38 cellular contexts compared by ENCODE assay signal in the genomic region with DNA sequence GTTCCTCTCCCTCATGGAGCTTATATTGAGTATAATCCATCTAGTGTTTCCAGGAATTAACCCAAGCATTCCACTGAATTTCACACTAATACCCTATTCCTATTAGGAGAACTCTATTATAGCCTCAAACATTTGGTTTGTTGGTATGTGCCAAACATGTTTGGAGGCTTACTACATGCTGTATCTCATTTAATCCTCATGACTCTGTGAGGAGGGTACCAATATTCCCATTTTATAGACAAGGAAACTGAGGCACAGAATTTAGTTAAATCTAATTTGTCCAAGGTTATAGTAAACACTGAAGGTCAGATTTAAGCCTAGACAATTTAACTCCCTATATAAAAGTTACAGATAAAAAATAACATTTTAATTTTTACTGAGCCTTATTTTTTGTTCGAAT. TPM values are rescaled to one million over a fixed set of nuclear protein-coding genes. Genes with fewer than 3 reads are reported as not detected.
"Had no signal": no experiment of that assay in that cellular context is flagged by ENCODE, and none has a peak within 500 bp of the region (broad histone marks: within the 10 kb centered on the region; RNA-seq: fewer than 3 reads in every experiment).

No MANE protein-coding gene starts in this region.

- H3K9me3 ChIP-seq: adrenal gland, body of pancreas, breast epithelium had no signal

- H3K36me3 ChIP-seq: breast epithelium had no signal

- H3K9me3 Mint-ChIP-seq: activated CD4-positive, alpha-beta memory T cell treated with anti-CD3 and anti-CD28 coated beads, Interleukin-2, amount 10 ng/mL, durations not matched to agents 7 days and 5 days; activated CD4-positive, alpha-beta T cell treated with anti-CD3 and anti-CD28 coated beads, Interleukin-2, amount 10 ng/mL, durations not matched to agents 7 days and 5 days; activated naive CD4-positive, alpha-beta T cell treated with anti-CD3 and anti-CD28 coated beads for 36 hours; activated naive CD4-positive, alpha-beta T cell treated with anti-CD3 and anti-CD28 coated beads, Interleukin-2, amount 50 U/mL, for 72 hours; activated naive CD8-positive, alpha-beta T cell treated with anti-CD3 and anti-CD28 coated beads for 36 hours; activated T-cell treated with anti-CD3 and anti-CD28 coated beads, Interleukin-2, amount 50 U/mL, for 24 hours; activated T-cell treated with anti-CD3 and anti-CD28 coated beads, Interleukin-2, amount 50 U/mL, for 72 hours; activated T-helper 1 cell treated with anti-CD3 and anti-CD28 coated beads, Interleukin-12 subunit alpha, Interleukin-12 subunit beta, Interleukin-2, Interleukin-4 antibody, amounts not matched to agents 30 ng/mL and 10 ng/mL and 1 ng/mL, durations not matched to agents 14 hours and 24 hours and 36 hours; activated T-helper 17 cell treated with anti-CD3 and anti-CD28 coated beads, Interleukin-2, amount 50 U/mL, for 72 hours; T-helper 1 cell treated with Interleukin-12 subunit alpha and Interleukin-12 subunit beta and Interleukin-4 antibody, amounts not matched to agents 30 μg/mL and 1 μg/mL, for 36 hours; T-helper 2 cell treated with Interferon-gamma antibody and Interleukin-4, amounts not matched to agents 5 μg/mL and 100 μg/mL, for 36 hours had no signal

- H3K4me3 ChIP-seq: adrenal gland, body of pancreas, breast epithelium had no signal

- H3K27me3 ChIP-seq: adrenal gland, body of pancreas, brain microvascular endothelial cell, breast epithelium had no signal

- FAIRE-seq: astrocyte had no signal

- ATAC-seq: activated CD4-positive, alpha-beta T cell treated with anti-CD3 and anti-CD28 coated beads for 36 hours; activated CD4-positive, CD25-positive, alpha-beta regulatory T cell treated with anti-CD3 and anti-CD28 coated beads, Interleukin-2, amount 50 U/mL, for 24 hours; activated CD8-positive, alpha-beta memory T cell treated with anti-CD3 and anti-CD28 coated beads, Interleukin-2, amount 10 ng/mL, durations not matched to agents 7 days and 5 days; activated CD8-positive, alpha-beta T cell treated with anti-CD3 and anti-CD28 coated beads, Interleukin-2, amount 10 ng/mL, durations not matched to agents 7 days and 5 days; activated naive CD4-positive, alpha-beta T cell treated with anti-CD3 and anti-CD28 coated beads, Interleukin-2, amount 50 U/mL, for 72 hours; activated T-cell treated with anti-CD3 and anti-CD28 coated beads, Interleukin-2, amount 50 U/mL, for 72 hours; activated T-helper 17 cell treated with anti-CD3 and anti-CD28 coated beads, Interleukin-2, amount 50 U/mL, for 72 hours; body of pancreas had no signal

- H3K4me3 Mint-ChIP-seq: activated CD4-positive, alpha-beta memory T cell treated with anti-CD3 and anti-CD28 coated beads, Interleukin-2, amount 10 ng/mL, durations not matched to agents 7 days and 5 days; activated CD4-positive, alpha-beta T cell treated with anti-CD3 and anti-CD28 coated beads for 36 hours; activated CD4-positive, alpha-beta T cell treated with anti-CD3 and anti-CD28 coated beads, Interleukin-2, amount 10 ng/mL, durations not matched to agents 7 days and 5 days; activated CD8-positive, alpha-beta memory T cell treated with anti-CD3 and anti-CD28 coated beads, Interleukin-2, amount 10 ng/mL, durations not matched to agents 7 days and 5 days; activated CD8-positive, alpha-beta T cell treated with anti-CD3 and anti-CD28 coated beads, Interleukin-2, amount 10 ng/mL, durations not matched to agents 7 days and 5 days; activated naive CD4-positive, alpha-beta T cell treated with anti-CD3 and anti-CD28 coated beads for 36 hours; activated naive CD8-positive, alpha-beta T cell treated with anti-CD3 and anti-CD28 coated beads for 36 hours; activated T-cell treated with anti-CD3 and anti-CD28 coated beads, Interleukin-2, amount 50 U/mL, for 24 hours; activated T-cell treated with anti-CD3 and anti-CD28 coated beads, Interleukin-2, amount 50 U/mL, for 72 hours; activated T-helper 1 cell treated with anti-CD3 and anti-CD28 coated beads, Interleukin-12 subunit alpha, Interleukin-12 subunit beta, Interleukin-2, Interleukin-4 antibody, amounts not matched to agents 30 ng/mL and 10 ng/mL and 1 ng/mL, durations not matched to agents 14 hours and 24 hours and 36 hours; activated T-helper 17 cell treated with anti-CD3 and anti-CD28 coated beads, Interleukin-2, amount 50 U/mL, for 72 hours; T-helper 1 cell treated with Interleukin-12 subunit alpha and Interleukin-12 subunit beta and Interleukin-4 antibody, amounts not matched to agents 30 μg/mL and 1 μg/mL, for 36 hours; T-helper 2 cell treated with Interferon-gamma antibody and Interleukin-4, amounts not matched to agents 5 μg/mL and 100 μg/mL, for 36 hours had no signal

- DNase-seq: activated CD4-positive, alpha-beta memory T cell treated with anti-CD3 and anti-CD28 coated beads, Interleukin-2, amount 10 ng/mL, durations not matched to agents 7 days and 5 days; activated CD4-positive, alpha-beta T cell treated with anti-CD3 and anti-CD28 coated beads for 1 hour; activated CD4-positive, alpha-beta T cell treated with anti-CD3 and anti-CD28 coated beads for 36 hours; activated CD4-positive, alpha-beta T cell treated with anti-CD3 and anti-CD28 coated beads for 48 hours; activated CD4-positive, alpha-beta T cell treated with anti-CD3 and anti-CD28 coated beads, Interleukin-2, amount 10 ng/mL, durations not matched to agents 7 days and 5 days; activated CD4-positive, alpha-beta T cell treated with anti-CD3 and anti-CD28 coated beads, Interleukin-2, amount 50 U/mL, for 48 hours; activated CD4-positive, CD25-positive, alpha-beta regulatory T cell; activated CD8-positive, alpha-beta memory T cell treated with anti-CD3 and anti-CD28 coated beads for 24 hours; activated CD8-positive, alpha-beta memory T cell treated with anti-CD3 and anti-CD28 coated beads, Interleukin-2, amount 10 ng/mL, durations not matched to agents 7 days and 5 days; activated CD8-positive, alpha-beta memory T cell treated with anti-CD3 and anti-CD28 coated beads, Interleukin-2, amount 50 U/mL, for 48 hours; activated CD8-positive, alpha-beta T cell treated with anti-CD3 and anti-CD28 coated beads, Interleukin-2, amount 10 ng/mL, durations not matched to agents 7 days and 5 days; activated effector memory CD4-positive, alpha-beta T cell treated with anti-CD3 and anti-CD28 coated beads, Interleukin-2, amount 50 U/mL, for 16 hours; activated gamma-delta T cell treated with Interleukin-2 at 50 U/mL for 16 hours; activated naive CD4-positive, alpha-beta T cell; activated naive CD4-positive, alpha-beta T cell treated with anti-CD3 and anti-CD28 coated beads for 36 hours; activated naive CD4-positive, alpha-beta T cell treated with anti-CD3 and anti-CD28 coated beads, Interleukin-2, amount 50 U/mL, for 16 hours; activated naive CD8-positive, alpha-beta T cell treated with anti-CD3 and anti-CD28 coated beads for 36 hours; activated T-cell treated with anti-CD3 and anti-CD28 coated beads, Interleukin-2, amount 50 U/mL, for 24 hours; activated T-cell treated with anti-CD3 and anti-CD28 coated beads, Interleukin-2, amount 50 U/mL, for 72 hours; adrenal gland; amniotic stem cell; aorta; body of pancreas; brain microvascular endothelial cell; central memory CD4-positive, alpha-beta T cell; T-helper 1 cell; T-helper 2 cell; T-helper 9 cell had no signal

- H3K27me3 Mint-ChIP-seq: activated CD4-positive, alpha-beta memory T cell treated with anti-CD3 and anti-CD28 coated beads, Interleukin-2, amount 10 ng/mL, durations not matched to agents 7 days and 5 days; activated CD4-positive, alpha-beta T cell treated with anti-CD3 and anti-CD28 coated beads for 36 hours; activated CD4-positive, alpha-beta T cell treated with anti-CD3 and anti-CD28 coated beads, Interleukin-2, amount 10 ng/mL, durations not matched to agents 7 days and 5 days; activated CD8-positive, alpha-beta memory T cell treated with anti-CD3 and anti-CD28 coated beads, Interleukin-2, amount 10 ng/mL, durations not matched to agents 7 days and 5 days; activated naive CD8-positive, alpha-beta T cell treated with anti-CD3 and anti-CD28 coated beads for 36 hours; activated T-cell treated with anti-CD3 and anti-CD28 coated beads, Interleukin-2, amount 50 U/mL, for 24 hours; activated T-helper 17 cell treated with anti-CD3 and anti-CD28 coated beads, Interleukin-2, amount 50 U/mL, for 72 hours had no signal

- H3K4me1 ChIP-seq: adrenal gland, body of pancreas, breast epithelium had no signal

- H3K27ac ChIP-seq: adrenal gland, body of pancreas, brain microvascular endothelial cell, breast epithelium, VCaP had no signal

RNA-seq across cellular contexts. Expression of gene SPATA45, which starts 19.7 kb away (rescaled TPM):
- total RNA-seq: activated CD4-positive, alpha-beta memory T cell treated with anti-CD3 and anti-CD28 coated beads, Interleukin-2, amount 10 ng/mL, durations not matched to agents 7 days and 5 days; activated CD4-positive, alpha-beta T cell treated with anti-CD3 and anti-CD28 coated beads for 36 hours; activated CD8-positive, alpha-beta memory T cell treated with anti-CD3 and anti-CD28 coated beads, Interleukin-2, amount 10 ng/mL, durations not matched to agents 7 days and 5 days; activated CD8-positive, alpha-beta T cell treated with anti-CD3 and anti-CD28 coated beads, Interleukin-2, amount 10 ng/mL, durations not matched to agents 7 days and 5 days; activated naive CD4-positive, alpha-beta T cell treated with anti-CD3 and anti-CD28 coated beads for 36 hours; activated naive CD4-positive, alpha-beta T cell treated with anti-CD3 and anti-CD28 coated beads, Interleukin-2, amount 50 U/mL, for 72 hours; activated naive CD8-positive, alpha-beta T cell treated with anti-CD3 and anti-CD28 coated beads for 36 hours; activated T-cell treated with anti-CD3 and anti-CD28 coated beads, Interleukin-2, amount 50 U/mL, for 72 hours; activated T-helper 1 cell treated with anti-CD3 and anti-CD28 coated beads, Interleukin-12 subunit alpha, Interleukin-12 subunit beta, Interleukin-2, Interleukin-4 antibody, amounts not matched to agents 30 ng/mL and 10 ng/mL and 1 ng/mL, durations not matched to agents 14 hours and 24 hours and 36 hours; activated T-helper 17 cell treated with anti-CD3 and anti-CD28 coated beads, Interleukin-2, amount 50 U/mL, for 72 hours; astrocyte; body of pancreas; breast epithelium; cardiac septum had no signal
- polyA plus RNA-seq: adrenal gland, aorta had no signal
